17 cellular contexts compared by ENCODE assay signal in genomic region chr1:211285196-211285595, GRCh38. TPM values are rescaled to one million over a fixed set of nuclear protein-coding genes. Genes with fewer than 3 reads are reported as not detected.
A peak's percentile ranks its signal among the peaks of the same experiment; 100 is the strongest.
DNase-seq lines count a peak whose midpoint lies in the region; ATAC-seq lines count a peak whose summit lies in the region.
"Had no signal": no experiment of that assay in that cellular context is flagged by ENCODE, and none has a peak within 500 bp of the region (broad histone marks: within the 10 kb centered on the region; RNA-seq: fewer than 3 reads in every experiment).

No MANE protein-coding gene starts in this region.

- H3K9me3 ChIP-seq in MG63, result no peaks in the 10 kb centered on the region

- ATAC-seq in central memory CD8-positive, alpha-beta T cell (replicated peaks; ENCODE audit: extremely low read depth, poor library complexity, severe bottlenecking), result no peak
- ATAC-seq in GM19023 (IDR thresholded peaks at IDR 0.05; ENCODE audit: unreplicated experiment) (no peak), HG03196 (IDR thresholded peaks at IDR 0.05; ENCODE audit: unreplicated experiment) (no peak)

- no peak overlapping the region for H3K4me3 Mint-ChIP-seq in central memory CD8-positive, alpha-beta T cell
- no peak overlapping the region for H3K4me3 Mint-ChIP-seq in activated CD4-positive, alpha-beta T cell treated with anti-CD3 and anti-CD28 coated beads, Interleukin-2, amount 10 ng/mL, durations not matched to agents 7 days and 5 days

- peaks cover 32% of the 10 kb centered on the region for H3K36me3 Mint-ChIP-seq in central memory CD8-positive, alpha-beta T cell (ENCODE audit: insufficient read depth)
- peaks cover 42% of the 10 kb centered on the region for H3K36me3 Mint-ChIP-seq in activated CD4-positive, alpha-beta T cell treated with anti-CD3 and anti-CD28 coated beads, Interleukin-2, amount 10 ng/mL, durations not matched to agents 7 days and 5 days (ENCODE audit: low read depth)

- no peaks in the 10 kb centered on the region for H3K27me3 Mint-ChIP-seq in central memory CD8-positive, alpha-beta T cell
- H3K27me3 Mint-ChIP-seq in activated CD4-positive, alpha-beta T cell treated with anti-CD3 and anti-CD28 coated beads, Interleukin-2, amount 10 ng/mL, durations not matched to agents 7 days and 5 days, result no peaks in the 10 kb centered on the region

- peak; percentile 36 for DNase-seq in ELR (ENCODE audit: low read depth)
- DNase-seq in MG63, result peak; percentile 36
- no peak for DNase-seq in central memory CD8-positive, alpha-beta T cell (ENCODE audit: low spot score in 2 of 2)
- peak; percentile 51 for DNase-seq in myocyte (ENCODE audit: low read depth)
- DNase-seq in superior temporal gyrus (ENCODE audit: extremely low spot score), result no peak
- no peak for DNase-seq in activated CD4-positive, alpha-beta T cell treated with anti-CD3 and anti-CD28 coated beads, Interleukin-2, amount 10 ng/mL, durations not matched to agents 7 days and 5 days
- DNase-seq: C1 segment of cervical spinal cord, KG1, MM.1S, NCI-H187 treated with DMSO at 0.1 percent for 48 hours, NCI-H2171, NCI-H446 treated with DMSO at 0.1 percent for 48 hours, NCI-H748 treated with DMSO at 0.1 percent for 48 hours, PC-9 had no signal

- H3K4me3 ChIP-seq in MG63, result no peak overlapping the region
- H3K4me3 ChIP-seq: PC-9, SK-N-MC had no signal

- H3K36me3 ChIP-seq in MG63, result peaks cover 70% of the 10 kb centered on the region

- H3K27ac Mint-ChIP-seq in central memory CD8-positive, alpha-beta T cell (ENCODE audit: low read depth), result peak overlapping the region; percentile 59
- H3K27ac Mint-ChIP-seq in activated CD4-positive, alpha-beta T cell treated with anti-CD3 and anti-CD28 coated beads, Interleukin-2, amount 10 ng/mL, durations not matched to agents 7 days and 5 days, result no peak overlapping the region

- CTCF ChIA-PET in activated CD4-positive, alpha-beta T cell treated with anti-CD3 and anti-CD28 coated beads, Interleukin-2, amount 10 ng/mL, durations not matched to agents 7 days and 5 days (lab: Charles Lee), result interaction anchor here (1.2 kb wide), 1 partner anchor 10 kb away, joined by 3 read pairs; no protein-coding TSS in a partner anchor

- H3K9me3 Mint-ChIP-seq in central memory CD8-positive, alpha-beta T cell, result no peaks in the 10 kb centered on the region
- no peaks in the 10 kb centered on the region for H3K9me3 Mint-ChIP-seq in activated CD4-positive, alpha-beta T cell treated with anti-CD3 and anti-CD28 coated beads, Interleukin-2, amount 10 ng/mL, durations not matched to agents 7 days and 5 days

- H3K4me1 Mint-ChIP-seq in central memory CD8-positive, alpha-beta T cell, result peaks cover 36% of the 10 kb centered on the region
- no peaks in the 10 kb centered on the region for H3K4me1 Mint-ChIP-seq in activated CD4-positive, alpha-beta T cell treated with anti-CD3 and anti-CD28 coated beads, Interleukin-2, amount 10 ng/mL, durations not matched to agents 7 days and 5 days

- POLR2A ChIA-PET in activated CD4-positive, alpha-beta T cell treated with anti-CD3 and anti-CD28 coated beads, Interleukin-2, amount 10 ng/mL, durations not matched to agents 7 days and 5 days (lab: Charles Lee), result interaction anchor here (0.6 kb wide), 1 partner anchor 1362 kb away, joined by 3 read pairs; no protein-coding TSS in a partner anchor

- H3K27me3 ChIP-seq in MG63, result no peaks in the 10 kb centered on the region

RNA-seq across cellular contexts. Expression of gene RCOR3, which starts 26.0 kb away (rescaled TPM):
- total RNA-seq in MG63 (2014; rRNA removed; shearing (Covaris generic); ENCODE audit: low replicate concordance), result 9.3 and 11.6 TPM in 2 replicates
- total RNA-seq in myocyte, result 28.4 and 38.0 TPM in 2 replicates
- 35.0 TPM for polyA plus RNA-seq in myocyte (2012)
- total RNA-seq in activated CD4-positive, alpha-beta T cell treated with anti-CD3 and anti-CD28 coated beads, Interleukin-2, amount 10 ng/mL, durations not matched to agents 7 days and 5 days, result 10 to 100 TPM; 47.0 to 56.0 TPM

RNA-seq across cellular contexts. Expression of gene TRAF5, which starts 41.4 kb away (rescaled TPM):
- 5.8 and 22.9 TPM in 2 replicates for total RNA-seq in MG63 (2014; rRNA removed; shearing (Covaris generic); ENCODE audit: low replicate concordance)
- 6.6 and 19.8 TPM in 2 replicates for total RNA-seq in myocyte
- 6.4 TPM for polyA plus RNA-seq in myocyte (2012)
- total RNA-seq in activated CD4-positive, alpha-beta T cell treated with anti-CD3 and anti-CD28 coated beads, Interleukin-2, amount 10 ng/mL, durations not matched to agents 7 days and 5 days, result 10 to 100 TPM; 64.5 to 65.6 TPM

Comparison
In these comparisons a context has a peak if more than half of its experiments do, and no peak if none do; other contexts are left out.
1. DNase-seq: peak in ELR (single experiment), MG63 (single experiment) and myocyte (single experiment); none in central memory CD8-positive, alpha-beta T cell (0 of 2), superior temporal gyrus (single experiment) and activated CD4-positive, alpha-beta T cell treated with anti-CD3 and anti-CD28 coated beads, Interleukin-2, amount 10 ng/mL, durations not matched to agents 7 days and 5 days (single experiment).